Comparison of ENCODE assay signal across 9 cellular contexts in the genomic region with DNA sequence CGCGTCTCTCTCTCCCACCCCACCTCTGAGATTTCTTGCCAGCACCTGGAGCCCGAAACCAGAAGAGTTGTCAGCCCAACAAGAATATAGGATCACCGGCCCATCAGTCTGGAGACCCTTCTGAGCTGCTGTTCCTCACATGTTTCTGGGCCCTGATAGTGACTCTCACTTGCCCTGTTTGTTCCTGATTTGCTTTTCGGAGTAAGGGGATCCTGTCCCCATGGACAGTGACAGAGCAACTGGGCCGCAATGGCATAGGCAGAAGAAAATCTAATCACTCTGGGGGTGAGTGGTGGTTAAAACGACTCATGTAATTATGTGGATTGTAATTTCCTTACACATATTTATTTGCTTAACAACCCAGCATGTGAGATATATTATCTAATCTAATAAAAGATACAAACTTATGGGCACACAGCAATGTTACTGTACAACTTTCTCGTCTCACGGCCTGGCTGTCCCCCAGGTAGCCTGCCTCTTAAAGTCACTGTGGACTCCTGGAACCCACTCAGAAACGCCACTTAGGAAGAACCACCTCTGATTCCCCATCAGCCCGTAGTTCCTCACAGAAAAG. TPM values are rescaled to one million over a fixed set of nuclear protein-coding genes. Genes with fewer than 3 reads are reported as not detected.
DNase-seq lines count a peak whose midpoint lies in the region; ATAC-seq and TF ChIP-seq lines count a peak whose summit lies in the region.
"Had no signal": no experiment of that assay in that cellular context is flagged by ENCODE, and none has a peak within 500 bp of the region (broad histone marks: within the 10 kb centered on the region; RNA-seq: fewer than 3 reads in every experiment).

No MANE protein-coding gene starts in this region.

- H3K27me3 Mint-ChIP-seq in naive thymus-derived CD8-positive, alpha-beta T cell = peaks cover 40 to 60% (median 47%) of the 10 kb centered on the region in 5 donors

- H3K4me1 ChIP-seq in ACC112 (ENCODE audit: control insufficient read depth, insufficient read depth, low read length, unreplicated experiment) (peaks cover 6% of the 10 kb centered on the region), HUES6 (ENCODE audit: control insufficient read depth, insufficient read depth, low read length) (peaks cover 7% of the 10 kb centered on the region)

- peak overlapping the region; percentile 19 to 87 (median 75) for H3K4me3 Mint-ChIP-seq in naive thymus-derived CD8-positive, alpha-beta T cell

- H3K4me3 ChIP-seq in ACC112 (ENCODE audit: low read depth, low read length) (peak overlapping the region; percentile 84), HUES6 (ENCODE audit: low read depth, low read length) (peak overlapping the region; percentile 29)

- DNase-seq in caudate nucleus (lab: John Stamatoyannopoulos, UW) (peak in 1 of 61 donors; percentile 52), GM10266 (ENCODE audit: extremely low spot score) (no peak), DMS114 treated with DMSO at 0.1 percent for 48 hours (lab: John Stamatoyannopoulos, UW; ENCODE audit: unreplicated experiment) (no peak)
- no peak for DNase-seq in naive thymus-derived CD8-positive, alpha-beta T cell

- H3K36me3 ChIP-seq in ACC112 (ENCODE audit: insufficient read depth, low read length) (no peaks in the 10 kb centered on the region), HUES6 (ENCODE audit: control insufficient read depth, insufficient read depth, low read length) (no peaks in the 10 kb centered on the region)

- peaks cover 13% of the 10 kb centered on the region for H3K79me2 ChIP-seq in ACC112 (ENCODE audit: control insufficient read depth, insufficient read depth, low read length, unreplicated experiment)

- POLR2A ChIA-PET in naive thymus-derived CD8-positive, alpha-beta T cell (lab: Charles Lee) = no interaction called here

- ATAC-seq in naive thymus-derived CD8-positive, alpha-beta T cell = no peak
- no peak for ATAC-seq in GM18511 (IDR thresholded peaks at IDR 0.05; ENCODE audit: unreplicated experiment)
- ATAC-seq in GM21723 (IDR thresholded peaks at IDR 0.05; ENCODE audit: unreplicated experiment) = no peak

- H3K27ac Mint-ChIP-seq in naive thymus-derived CD8-positive, alpha-beta T cell = no peak overlapping the region

- H3K9ac ChIP-seq in HUES6 (ENCODE audit: low read length) = no peak overlapping the region

- H3K9me3 ChIP-seq in HUES6 (ENCODE audit: control insufficient read depth, insufficient read depth, low read depth, low read length) = no peaks in the 10 kb centered on the region

- H3K27ac ChIP-seq in ACC112 (ENCODE audit: low read depth, low read length) (no peak overlapping the region), HUES6 (ENCODE audit: low read depth, low read length) (no peak overlapping the region), caudate nucleus (ENCODE audit: low read depth, low read length) (peak overlapping the region; percentile 11)

- peaks cover 0 to 11% (median 4%) of the 10 kb centered on the region in 4 donors for H3K4me1 Mint-ChIP-seq in naive thymus-derived CD8-positive, alpha-beta T cell

- no peaks in the 10 kb centered on the region for H3K9me3 Mint-ChIP-seq in naive thymus-derived CD8-positive, alpha-beta T cell

- H3K27me3 ChIP-seq in ACC112 (ENCODE audit: insufficient read depth, low read length) (no peaks in the 10 kb centered on the region), HUES6 (ENCODE audit: control insufficient read depth, insufficient read depth, low read length) (peaks cover 47% of the 10 kb centered on the region)

- peak overlapping the region; percentile 78 for H2AFZ ChIP-seq in ACC112 (ENCODE audit: low read length, unreplicated experiment)

- peaks cover 0 to 2% (median 0%) of the 10 kb centered on the region in 3 donors for H3K36me3 Mint-ChIP-seq in naive thymus-derived CD8-positive, alpha-beta T cell

- TF ChIP-seq CTCF in GM10266 (IDR thresholded peaks at IDR 0.05; ENCODE audit: control insufficient read depth, insufficient read depth, low read depth, missing control alignments) = no peak

RNA-seq across cellular contexts. Expression of gene SMAD9, which starts 0.7 kb away (rescaled TPM):
- total RNA-seq in naive thymus-derived CD8-positive, alpha-beta T cell = not detected
- polyA plus RNA-seq in naive thymus-derived CD8-positive, alpha-beta T cell = under 1 TPM; 0.03 to 0.07 (median 0.03) TPM
- total RNA-seq: mononuclear cell had no signal
